In genomic region chrX:48890934-48891401, GRCh38 we compare ENCODE assay signal across 1 cellular context.
TF ChIP-seq lines count a peak whose summit lies in the region.

No MANE protein-coding gene starts in this region.

TF ChIP-seq in IMR-90, 13 proteins besides CTCF, POLR2A, EP300 and RAD21:
- TF ChIP-seq BHLHE40 (IDR thresholded peaks at IDR 0.05; ENCODE audit: low read depth, low read length), result no peak
- no peak for TF ChIP-seq USF2 (IDR thresholded peaks at IDR 0.05; ENCODE audit: low read depth, low read length)
- TF ChIP-seq CHD1 (IDR thresholded peaks at IDR 0.05; ENCODE audit: low read depth, low read length), result no peak
- no peak for TF ChIP-seq FOS (IDR thresholded peaks at IDR 0.05; ENCODE audit: low read depth, low read length)
- TF ChIP-seq SMC3 (IDR thresholded peaks at IDR 0.05; ENCODE audit: low read depth, low read length), result no peak
- no peak for TF ChIP-seq NFE2L2 (IDR thresholded peaks at IDR 0.05; ENCODE audit: low read depth, low read length)
- TF ChIP-seq MAZ (IDR thresholded peaks at IDR 0.05; ENCODE audit: borderline replicate concordance, low read depth, low read length), result no peak
- no peak for TF ChIP-seq RCOR1 (IDR thresholded peaks at IDR 0.05; ENCODE audit: insufficient replicate concordance, low read length)
- no peak for TF ChIP-seq CEBPB (IDR thresholded peaks at IDR 0.05; ENCODE audit: low read depth, low read length)
- no peak for TF ChIP-seq ELK1 (IDR thresholded peaks at IDR 0.05; ENCODE audit: borderline replicate concordance, low read depth, low read length)
- TF ChIP-seq RFX5 (IDR thresholded peaks at IDR 0.05; ENCODE audit: low read depth, low read length), result no peak
- no peak for TF ChIP-seq MAFK (IDR thresholded peaks at IDR 0.05; ENCODE audit: low read depth, low read length)
- no peak for TF ChIP-seq MXI1 (IDR thresholded peaks at IDR 0.05; ENCODE audit: borderline replicate concordance, low read depth, low read length)
